Comparison of ENCODE assay signal across 17 cellular contexts in the genomic region with DNA sequence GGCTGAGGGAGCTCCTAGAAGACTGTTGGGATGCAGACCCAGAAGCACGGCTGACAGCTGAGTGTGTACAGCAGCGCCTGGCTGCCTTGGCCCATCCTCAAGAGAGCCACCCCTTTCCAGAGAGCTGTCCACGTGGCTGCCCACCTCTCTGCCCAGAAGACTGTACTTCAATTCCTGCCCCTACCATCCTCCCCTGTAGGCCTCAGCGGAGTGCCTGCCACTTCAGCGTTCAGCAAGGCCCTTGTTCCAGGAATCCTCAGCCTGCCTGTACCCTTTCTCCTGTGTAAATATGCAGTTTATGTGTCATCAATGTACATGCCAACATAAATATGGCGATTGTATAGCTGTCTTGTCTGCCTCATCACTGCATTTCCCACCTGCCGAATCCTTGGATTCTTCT. TPM values are rescaled to one million over a fixed set of nuclear protein-coding genes. Genes with fewer than 3 reads are reported as not detected.
"Had no signal": no experiment of that assay in that cellular context is flagged by ENCODE, and none has a peak within 500 bp of the region (broad histone marks: within the 10 kb centered on the region; RNA-seq: fewer than 3 reads in every experiment).

No MANE protein-coding gene starts in this region.

- H3K4me3 ChIP-seq: dorsolateral prefrontal cortex, left lung, skin epidermis, testis, upper lobe of right lung had no signal

- H3K4me1 ChIP-seq: left lung, upper lobe of right lung had no signal

- DNase-seq: activated CD4-positive, alpha-beta T cell treated with anti-CD3 and anti-CD28 coated beads, Interleukin-2, amount 10 ng/mL, durations not matched to agents 7 days and 5 days; activated CD8-positive, alpha-beta memory T cell treated with anti-CD3 and anti-CD28 coated beads for 24 hours; activated naive CD4-positive, alpha-beta T cell treated with Interleukin-2 at 50 U/mL for 16 hours; activated naive CD8-positive, alpha-beta T cell treated with anti-CD3 and anti-CD28 coated beads, Interleukin-2, amount 50 U/mL, for 24 hours; aorta; dorsolateral prefrontal cortex; endodermal cell; erythroblast; left lung; mammary epithelial cell; naive B cell; stimulated activated naive CD8-positive, alpha-beta T cell treated with anti-CD3 and anti-CD28 coated beads, Interleukin-15, amount 100 ng/mL, for 72 hours; T-cell; T-helper 9 cell; testis; upper lobe of right lung had no signal

- H3K27me3 ChIP-seq: dorsolateral prefrontal cortex, left lung, testis, upper lobe of right lung had no signal

- ATAC-seq: activated naive CD8-positive, alpha-beta T cell treated with anti-CD3 and anti-CD28 coated beads, Interleukin-2, amount 50 U/mL, for 24 hours; left lung; stimulated activated naive CD8-positive, alpha-beta T cell treated with anti-CD3 and anti-CD28 coated beads, Interleukin-15, amount 100 ng/mL, for 72 hours; T-cell; upper lobe of right lung had no signal

- H3K36me3 ChIP-seq: left lung, upper lobe of right lung had no signal

- H3K27ac ChIP-seq: dorsolateral prefrontal cortex, left lung, skin epidermis, testis, upper lobe of right lung had no signal

- H3K9me3 ChIP-seq: left lung, testis, upper lobe of right lung had no signal

RNA-seq across cellular contexts. Expression of gene AMHR2, which starts 7.5 kb away (rescaled TPM):
- total RNA-seq: activated CD4-positive, alpha-beta T cell treated with anti-CD3 and anti-CD28 coated beads, Interleukin-2, amount 10 ng/mL, durations not matched to agents 7 days and 5 days; aorta; mammary epithelial cell had no signal
